Comparison of ENCODE assay signal across 31 cellular contexts in genomic region chr3:110969229-110970211, GRCh38.
DNase-seq lines count a peak whose midpoint lies in the region; TF ChIP-seq lines count a peak whose summit lies in the region.
"Had no signal": no experiment of that assay in that cellular context is flagged by ENCODE, and none has a peak within 500 bp of the region (broad histone marks: within the 10 kb centered on the region; RNA-seq: fewer than 3 reads in every experiment).

No MANE protein-coding gene starts in this region.

- H3K9me3 ChIP-seq in endodermal cell (ENCODE audit: control insufficient read depth, low read length) (peaks cover 35% of the 10 kb centered on the region), spleen (peaks cover 0 to 36% (median 18%) of the 10 kb centered on the region in 8 donors)
- H3K9me3 ChIP-seq: testis had no signal

- H3K36me3 ChIP-seq in endodermal cell (ENCODE audit: control insufficient read depth, insufficient read depth, low read length), result no peaks in the 10 kb centered on the region
- H3K36me3 ChIP-seq in spleen, result no peaks in the 10 kb centered on the region

- WGBS in endodermal cell (ENCODE audit: insufficient coverage in 1 of 2, insufficient read length in 1 of 2), 2 experiments, result 94 to 96% methylated on average over 8 to 19 of the region's 19 CpGs
- WGBS in spleen, 5 donors, result 88 to 94% (median 92%) methylated on average over 19 of the region's 19 CpGs

- H3K9me3 Mint-ChIP-seq in activated naive CD4-positive, alpha-beta T cell treated with anti-CD3 and anti-CD28 coated beads, Interleukin-2, amount 10 ng/mL, durations not matched to agents 7 days and 5 days, result peaks cover 3% of the 10 kb centered on the region
- H3K9me3 Mint-ChIP-seq in endodermal cell (peaks cover 29% of the 10 kb centered on the region), nephron progenitor cell (peaks cover 33% of the 10 kb centered on the region)

- no peaks in the 10 kb centered on the region for H3K36me3 Mint-ChIP-seq in activated naive CD4-positive, alpha-beta T cell treated with anti-CD3 and anti-CD28 coated beads, Interleukin-2, amount 10 ng/mL, durations not matched to agents 7 days and 5 days
- H3K36me3 Mint-ChIP-seq in endodermal cell (ENCODE audit: low read depth) (peaks cover 2% of the 10 kb centered on the region), nephron progenitor cell (ENCODE audit: low read depth) (peaks cover 44% of the 10 kb centered on the region)
- H3K36me3 Mint-ChIP-seq: IgD-negative memory B cell, T-cell had no signal

- H3K4me3 Mint-ChIP-seq in activated naive CD4-positive, alpha-beta T cell treated with anti-CD3 and anti-CD28 coated beads, Interleukin-2, amount 10 ng/mL, durations not matched to agents 7 days and 5 days, result no peak overlapping the region
- H3K4me3 Mint-ChIP-seq in endodermal cell, result no peak overlapping the region
- H3K4me3 Mint-ChIP-seq in nephron progenitor cell, result peak overlapping the region; percentile 96
- H3K4me3 Mint-ChIP-seq: activated naive CD8-positive, alpha-beta T cell treated with anti-CD3 and anti-CD28 coated beads, Interleukin-2, amount 50 U/mL, for 24 hours; effector memory CD8-positive, alpha-beta T cell; IgD-negative memory B cell; naive thymus-derived CD4-positive, alpha-beta T cell; stimulated activated naive CD8-positive, alpha-beta T cell treated with anti-CD3 and anti-CD28 coated beads, Interleukin-15, Interleukin-2, amounts not matched to agents 100 ng/mL and 50 ng/mL, for 24 hours; T-cell had no signal

- H3K27me3 Mint-ChIP-seq in activated naive CD4-positive, alpha-beta T cell treated with anti-CD3 and anti-CD28 coated beads, Interleukin-2, amount 10 ng/mL, durations not matched to agents 7 days and 5 days, result peaks cover 5% of the 10 kb centered on the region
- H3K27me3 Mint-ChIP-seq in endodermal cell (ENCODE audit: insufficient read depth) (no peaks in the 10 kb centered on the region), nephron progenitor cell (ENCODE audit: low read depth, poor library complexity) (no peaks in the 10 kb centered on the region)
- H3K27me3 Mint-ChIP-seq: IgD-negative memory B cell had no signal

- H3K27me3 ChIP-seq in endodermal cell (ENCODE audit: control insufficient read depth, insufficient read depth, low read length, poor library complexity, severe bottlenecking) (no peaks in the 10 kb centered on the region), spleen (replicated peaks in 1 of 7) (no peaks in the 10 kb centered on the region)
- H3K27me3 ChIP-seq: testis had no signal

- intact Hi-C loops in spleen (cut with DNase I; ENCODE audit: low total_unique reads), result no loop called here

- H3K27ac ChIP-seq in endodermal cell (ENCODE audit: low read depth, low read length) (no peak overlapping the region), spleen (no peak overlapping the region)
- H3K27ac ChIP-seq: 22Rv1, GM23248, parathyroid adenoma, RWPE1, testis had no signal

- peak overlapping the region; percentile 29 for H3K27ac Mint-ChIP-seq in activated naive CD4-positive, alpha-beta T cell treated with anti-CD3 and anti-CD28 coated beads, Interleukin-2, amount 10 ng/mL, durations not matched to agents 7 days and 5 days
- H3K27ac Mint-ChIP-seq in endodermal cell (no peak overlapping the region), nephron progenitor cell (peak overlapping the region; percentile 99)
- H3K27ac Mint-ChIP-seq: activated naive CD8-positive, alpha-beta T cell treated with anti-CD3 and anti-CD28 coated beads, Interleukin-2, amount 50 U/mL, for 24 hours; effector memory CD8-positive, alpha-beta T cell; stimulated activated naive CD8-positive, alpha-beta T cell treated with anti-CD3 and anti-CD28 coated beads, Interleukin-15, Interleukin-2, amounts not matched to agents 100 ng/mL and 50 ng/mL, for 24 hours; T-cell had no signal

- CTCF ChIA-PET in activated naive CD4-positive, alpha-beta T cell treated with anti-CD3 and anti-CD28 coated beads, Interleukin-2, amount 10 ng/mL, durations not matched to agents 7 days and 5 days (lab: Charles Lee), result no interaction called here
- CTCF ChIA-PET in HEK293T (lab: Yijun Ruan, JAX), result no interaction called here

- DNase-seq in activated naive CD4-positive, alpha-beta T cell treated with anti-CD3 and anti-CD28 coated beads, Interleukin-2, amount 10 ng/mL, durations not matched to agents 7 days and 5 days, result no peak
- no peak for DNase-seq in activated naive CD4-positive, alpha-beta T cell treated with Interleukin-2 at 50 U/mL for 16 hours
- DNase-seq in endodermal cell (no peak), nephron progenitor cell (peak; percentile 14), spleen (peak; percentile 64), HEK293T (ENCODE audit: extremely low spot score) (no peak), NCI-H524 treated with DMSO at 0.1 percent for 48 hours (lab: John Stamatoyannopoulos, UW) (no peak), DMS 273 treated with DMSO at 0.1 percent for 48 hours (lab: John Stamatoyannopoulos, UW) (no peak)
- DNase-seq: activated CD4-positive, alpha-beta T cell treated with anti-CD3 and anti-CD28 coated beads, Interleukin-2, amount 50 U/mL, for 4 hours; activated gamma-delta T cell treated with Interleukin-2 at 50 U/mL for 16 hours; activated naive CD8-positive, alpha-beta T cell treated with anti-CD3 and anti-CD28 coated beads, Interleukin-2, amount 50 U/mL, for 24 hours; activated T-cell treated with anti-CD3 and anti-CD28 coated beads, Interleukin-2, amount 50 U/mL, for 48 hours; C1 segment of cervical spinal cord; caudate nucleus; cortex of kidney; effector memory CD8-positive, alpha-beta T cell; GDM1; glutamatergic neuron; GM23248; NCI-H1694; NCI-H446; stimulated activated CD4-positive, alpha-beta T cell treated with anti-CD3 and anti-CD28 coated beads, Interleukin-2, amount 100 ng/mL, for 24 hours; stimulated activated CD8-positive, alpha-beta memory T cell treated with anti-CD3 and anti-CD28 coated beads, Interleukin-4, amount 100 ng/mL, for 48 hours; T-cell; testis had no signal

- H3K4me1 ChIP-seq in endodermal cell (ENCODE audit: control insufficient read depth, insufficient read depth, low read length) (no peaks in the 10 kb centered on the region), spleen (no peaks in the 10 kb centered on the region)
- H3K4me1 ChIP-seq: parathyroid adenoma, testis had no signal

- H3K9ac ChIP-seq in endodermal cell (ENCODE audit: extremely low read depth, low read length, poor library complexity, severe bottlenecking), result no peak overlapping the region
- H3K9ac ChIP-seq: GM23248, parathyroid adenoma had no signal

- TF ChIP-seq CTCF in endodermal cell (conservative IDR thresholded peaks at IDR 0.05) (no peak), nephron progenitor cell (IDR thresholded peaks at IDR 0.05) (no peak), spleen (IDR thresholded peaks at IDR 0.05 in 8 of 11, conservative IDR thresholded peaks at IDR 0.05 in 3 of 11) (no peak)

- H3K4me3 ChIP-seq in endodermal cell (ENCODE audit: low read length), result peak overlapping the region; percentile 11
- no peak overlapping the region for H3K4me3 ChIP-seq in spleen
- H3K4me3 ChIP-seq: GM23248, testis had no signal

- POLR2A ChIA-PET in HEK293T (lab: Yijun Ruan, JAX), result no interaction called here

- TF ChIP-seq POLR2A in spleen (IDR thresholded peaks at IDR 0.05), result no peak

- H3K4me1 Mint-ChIP-seq in activated naive CD4-positive, alpha-beta T cell treated with anti-CD3 and anti-CD28 coated beads, Interleukin-2, amount 10 ng/mL, durations not matched to agents 7 days and 5 days, result peaks cover 5% of the 10 kb centered on the region
- H3K4me1 Mint-ChIP-seq in endodermal cell (no peaks in the 10 kb centered on the region), nephron progenitor cell (peaks cover 20% of the 10 kb centered on the region)
- H3K4me1 Mint-ChIP-seq: activated naive CD8-positive, alpha-beta T cell treated with anti-CD3 and anti-CD28 coated beads, Interleukin-2, amount 50 U/mL, for 24 hours; IgD-negative memory B cell had no signal

TF ChIP-seq in HEK293T, 16 proteins besides CTCF, POLR2A, EP300 and RAD21:
- no peak for TF ChIP-seq NFRKB (IDR thresholded peaks at IDR 0.05)
- no peak for TF ChIP-seq ZNF384 (IDR thresholded peaks at IDR 0.05)
- no peak for TF ChIP-seq PKNOX1 (IDR thresholded peaks at IDR 0.05)
- no peak for TF ChIP-seq SP1 (IDR thresholded peaks at IDR 0.05)
- no peak for TF ChIP-seq BHLHE40 (IDR thresholded peaks at IDR 0.05; ENCODE audit: borderline replicate concordance)
- TF ChIP-seq HDGF (IDR thresholded peaks at IDR 0.05; ENCODE audit: borderline replicate concordance), result no peak
- TF ChIP-seq LEF1 (IDR thresholded peaks at IDR 0.05; ENCODE audit: borderline replicate concordance), result no peak
- no peak for TF ChIP-seq TARDBP (IDR thresholded peaks at IDR 0.05)
- TF ChIP-seq ELF4 (IDR thresholded peaks at IDR 0.05), result no peak

Comparison
In these comparisons a context has a peak if more than half of its experiments do, and no peak if none do; other contexts are left out.
1. DNase-seq: peak in nephron progenitor cell (single experiment) and spleen (single experiment); none in activated naive CD4-positive, alpha-beta T cell treated with anti-CD3 and anti-CD28 coated beads, Interleukin-2, amount 10 ng/mL, durations not matched to agents 7 days and 5 days (single experiment), activated naive CD4-positive, alpha-beta T cell treated with Interleukin-2 at 50 U/mL for 16 hours (single experiment), endodermal cell (single experiment), HEK293T (single experiment), NCI-H524 treated with DMSO at 0.1 percent for 48 hours (single experiment) and DMS 273 treated with DMSO at 0.1 percent for 48 hours (single experiment).